ENCODE assay signal across 8 cellular contexts in genomic region chr9:132241840-132242620, GRCh38.
DNase-seq lines count a peak whose midpoint lies in the region; ATAC-seq and TF ChIP-seq lines count a peak whose summit lies in the region.

No MANE protein-coding gene starts in this region.

- no peaks in the 10 kb centered on the region for H3K27me3 ChIP-seq in WERI-Rb-1 (ENCODE audit: insufficient read depth, low read depth, severe bottlenecking)
- no peaks in the 10 kb centered on the region for H3K27me3 ChIP-seq in effector memory CD4-positive, alpha-beta T cell (replicated peaks; ENCODE audit: control insufficient read depth, insufficient read depth, low read length, poor library complexity, severe bottlenecking)
- H3K27me3 ChIP-seq in naive thymus-derived CD4-positive, alpha-beta T cell (ENCODE audit: control insufficient read depth in 2 of 2, insufficient read depth in 2 of 2, low read length in 2 of 2), result no peaks in the 10 kb centered on the region
- H3K27me3 ChIP-seq in upper lobe of right lung, result peaks cover 4% of the 10 kb centered on the region

- peak; percentile 33 for DNase-seq in EH (ENCODE audit: low read depth)
- DNase-seq in WERI-Rb-1, result peak; percentile 44
- DNase-seq in effector memory CD4-positive, alpha-beta T cell, result peak; percentile 27 to 43 (median 27)
- peak in 8 of 9 donors; percentile 25 to 64 (median 49) for DNase-seq in naive thymus-derived CD4-positive, alpha-beta T cell
- peak; percentile 68 for DNase-seq in upper lobe of right lung
- DNase-seq in iPS-NIHi7 (ENCODE audit: extremely low spot score), result no peak

- H3K36me3 ChIP-seq in WERI-Rb-1, result no peaks in the 10 kb centered on the region
- no peaks in the 10 kb centered on the region for H3K36me3 ChIP-seq in effector memory CD4-positive, alpha-beta T cell (ENCODE audit: control insufficient read depth, insufficient read depth, low read length)
- H3K36me3 ChIP-seq in naive thymus-derived CD4-positive, alpha-beta T cell (ENCODE audit: control insufficient read depth in 2 of 3, insufficient read depth in 3 of 3, low read length in 3 of 3), result no peaks in the 10 kb centered on the region
- no peaks in the 10 kb centered on the region for H3K36me3 ChIP-seq in upper lobe of right lung

- peaks cover 10% of the 10 kb centered on the region for H3K4me1 ChIP-seq in effector memory CD4-positive, alpha-beta T cell (ENCODE audit: control insufficient read depth, insufficient read depth, low read length, poor library complexity, severe bottlenecking)
- H3K4me1 ChIP-seq in naive thymus-derived CD4-positive, alpha-beta T cell (ENCODE audit: control insufficient read depth in 2 of 2, insufficient read depth in 2 of 2, low read length in 2 of 2), result peaks cover 11 to 12% of the 10 kb centered on the region in 2 donors
- H3K4me1 ChIP-seq in upper lobe of right lung, result peaks cover 9% of the 10 kb centered on the region

- peak overlapping the region; percentile 80 to 91 (median 88) for H3K27ac Mint-ChIP-seq in naive thymus-derived CD4-positive, alpha-beta T cell

- H3K36me3 Mint-ChIP-seq in naive thymus-derived CD4-positive, alpha-beta T cell, result no peaks in the 10 kb centered on the region

- TF ChIP-seq CTCF in WERI-Rb-1 (IDR thresholded peaks at IDR 0.05; ENCODE audit: low read depth, low read length), result no peak
- TF ChIP-seq CTCF in upper lobe of right lung (IDR thresholded peaks at IDR 0.05), result no peak

- peaks cover 5 to 22% (median 14%) of the 10 kb centered on the region in 7 donors for H3K4me1 Mint-ChIP-seq in naive thymus-derived CD4-positive, alpha-beta T cell

- H3K9me3 ChIP-seq in WERI-Rb-1 (ENCODE audit: severe bottlenecking) (no peaks in the 10 kb centered on the region), upper lobe of right lung (no peaks in the 10 kb centered on the region)
- no peaks in the 10 kb centered on the region for H3K9me3 ChIP-seq in effector memory CD4-positive, alpha-beta T cell (ENCODE audit: control insufficient read depth, low read length)
- no peaks in the 10 kb centered on the region for H3K9me3 ChIP-seq in naive thymus-derived CD4-positive, alpha-beta T cell (ENCODE audit: control insufficient read depth in 2 of 3, low read length in 3 of 3)

- H3K9me3 Mint-ChIP-seq in naive thymus-derived CD4-positive, alpha-beta T cell, result peaks cover 0 to 4% (median 0%) of the 10 kb centered on the region in 11 donors

- H3K27ac ChIP-seq in WERI-Rb-1 (peak overlapping the region; percentile 72), upper lobe of right lung (peak overlapping the region; percentile 42)
- peak overlapping the region; percentile 16 for H3K27ac ChIP-seq in effector memory CD4-positive, alpha-beta T cell (ENCODE audit: insufficient read depth, low read length, poor library complexity, severe bottlenecking)
- H3K27ac ChIP-seq in naive thymus-derived CD4-positive, alpha-beta T cell (ENCODE audit: low read depth, low read length), result peak overlapping the region; percentile 52

- peaks cover 0 to 26% (median 0%) of the 10 kb centered on the region in 5 donors for H3K27me3 Mint-ChIP-seq in naive thymus-derived CD4-positive, alpha-beta T cell

- ATAC-seq in HG03432 (IDR thresholded peaks at IDR 0.05; ENCODE audit: unreplicated experiment), result peak; percentile 9
- ATAC-seq in naive thymus-derived CD4-positive, alpha-beta T cell, result no peak
- no peak for ATAC-seq in upper lobe of right lung
- ATAC-seq in HG03025 (IDR thresholded peaks at IDR 0.05; ENCODE audit: low FRiP score, unreplicated experiment), result no peak

- CTCF ChIA-PET in naive thymus-derived CD4-positive, alpha-beta T cell (lab: Charles Lee), result interaction anchor here (0.6 to 3.7 kb wide), 4 partner anchors 11 to 742 kb away, joined by 3 to 12 read pairs (median 5); no protein-coding TSS in a partner anchor

- H3K4me3 ChIP-seq in WERI-Rb-1 (ENCODE audit: low read depth, low read length) (peak overlapping the region; percentile 69), upper lobe of right lung (peak overlapping the region; percentile 56)
- H3K4me3 ChIP-seq in effector memory CD4-positive, alpha-beta T cell (ENCODE audit: insufficient read depth, low read depth, low read length, poor library complexity, severe bottlenecking), result peak overlapping the region; percentile 89
- H3K4me3 ChIP-seq in naive thymus-derived CD4-positive, alpha-beta T cell (ENCODE audit: low read length), result peak overlapping the region; percentile 77

- peak overlapping the region; percentile 89 to 99 (median 94) for H3K4me3 Mint-ChIP-seq in naive thymus-derived CD4-positive, alpha-beta T cell

- POLR2A ChIA-PET in naive thymus-derived CD4-positive, alpha-beta T cell (lab: Charles Lee), result interaction anchor here (0.6 to 2.3 kb wide), 9 partner anchors 10 to 788 kb away, joined by 3 to 21 read pairs (median 3); partner anchors contain the start of gene SETX

- intact Hi-C loops in naive thymus-derived CD4-positive, alpha-beta T cell (cut with micrococcal nuclease), result loop anchor here (1.0 to 10.0 kb wide), 14 partner anchors 17 to 1825 kb away; partner anchors contain the start of genes MED27 (in 2 of the 2), BRD3 (in 1 of the 2), GTF3C5 (in 1 of the 2) and POMT1 (in 1 of the 2)
- intact Hi-C loops in upper lobe of right lung (cut with DNase I), result no loop called here

Comparison
In these comparisons a context has a peak if more than half of its experiments do, and no peak if none do; other contexts are left out.
1. H3K27ac ChIP-seq: peak in every context shown above with its lines; median percentile 72 in WERI-Rb-1; 52 in naive thymus-derived CD4-positive, alpha-beta T cell; 42 in upper lobe of right lung; 16 in effector memory CD4-positive, alpha-beta T cell.